In genomic region chr19:10508707-10509106, GRCh38 we compare ENCODE assay signal across 13 cellular contexts. TPM values are rescaled to one million over a fixed set of nuclear protein-coding genes. Genes with fewer than 3 reads are reported as not detected.
A peak's percentile ranks its signal among the peaks of the same experiment; 100 is the strongest.
DNase-seq lines count a peak whose midpoint lies in the region; ATAC-seq lines count a peak whose summit lies in the region.
"Had no signal": no experiment of that assay in that cellular context is flagged by ENCODE, and none has a peak within 500 bp of the region (broad histone marks: within the 10 kb centered on the region; RNA-seq: fewer than 3 reads in every experiment).

No MANE protein-coding gene starts in this region.

- POLR2A ChIA-PET in T-cell (lab: Charles Lee): interaction anchor here (0.5 to 0.6 kb wide), 2 partner anchors 24 to 252 kb away, joined by 6 to 9 read pairs; no protein-coding TSS in a partner anchor

- peaks cover 17% of the 10 kb centered on the region for H3K27me3 Mint-ChIP-seq in activated CD8-positive, alpha-beta memory T cell treated with anti-CD3 and anti-CD28 coated beads, Interleukin-2, amount 10 ng/mL, durations not matched to agents 7 days and 5 days
- peaks cover 13% of the 10 kb centered on the region for H3K27me3 Mint-ChIP-seq in activated T-cell treated with anti-CD3 and anti-CD28 coated beads, Interleukin-2, amount 50 U/mL, for 72 hours (ENCODE audit: low read depth)
- H3K27me3 Mint-ChIP-seq in T-cell: peaks cover 9 to 14% of the 10 kb centered on the region in 2 donors

- H3K9me3 Mint-ChIP-seq in activated CD8-positive, alpha-beta memory T cell treated with anti-CD3 and anti-CD28 coated beads, Interleukin-2, amount 10 ng/mL, durations not matched to agents 7 days and 5 days (ENCODE audit: low read depth): no peaks in the 10 kb centered on the region
- H3K9me3 Mint-ChIP-seq in activated T-cell treated with anti-CD3 and anti-CD28 coated beads, Interleukin-2, amount 50 U/mL, for 72 hours: no peaks in the 10 kb centered on the region
- H3K9me3 Mint-ChIP-seq in T-cell: no peaks in the 10 kb centered on the region
- H3K9me3 Mint-ChIP-seq: naive thymus-derived CD8-positive, alpha-beta T cell had no signal

- H3K4me1 Mint-ChIP-seq in activated CD8-positive, alpha-beta memory T cell treated with anti-CD3 and anti-CD28 coated beads, Interleukin-2, amount 10 ng/mL, durations not matched to agents 7 days and 5 days: peaks cover 32% of the 10 kb centered on the region
- peaks cover 34% of the 10 kb centered on the region for H3K4me1 Mint-ChIP-seq in activated T-cell treated with anti-CD3 and anti-CD28 coated beads, Interleukin-2, amount 50 U/mL, for 72 hours (ENCODE audit: low read depth)
- H3K4me1 Mint-ChIP-seq in T-cell: peaks cover 13 to 28% (median 25%) of the 10 kb centered on the region in 3 donors

- peak overlapping the region; percentile 14 for H3K27ac Mint-ChIP-seq in activated CD8-positive, alpha-beta memory T cell treated with anti-CD3 and anti-CD28 coated beads, Interleukin-2, amount 10 ng/mL, durations not matched to agents 7 days and 5 days
- peak overlapping the region; percentile 94 for H3K27ac Mint-ChIP-seq in activated T-cell treated with anti-CD3 and anti-CD28 coated beads, Interleukin-2, amount 50 U/mL, for 72 hours
- H3K27ac Mint-ChIP-seq in T-cell: no peak overlapping the region

- no peak overlapping the region for H3K4me3 Mint-ChIP-seq in activated CD8-positive, alpha-beta memory T cell treated with anti-CD3 and anti-CD28 coated beads, Interleukin-2, amount 10 ng/mL, durations not matched to agents 7 days and 5 days
- H3K4me3 Mint-ChIP-seq in activated T-cell treated with anti-CD3 and anti-CD28 coated beads, Interleukin-2, amount 50 U/mL, for 72 hours: peak overlapping the region; percentile 55 to 58
- H3K4me3 Mint-ChIP-seq in T-cell: no peak overlapping the region

- DNase-seq in activated CD8-positive, alpha-beta memory T cell treated with anti-CD3 and anti-CD28 coated beads, Interleukin-2, amount 10 ng/mL, durations not matched to agents 7 days and 5 days: peak; percentile 57
- DNase-seq in activated CD8-positive, alpha-beta memory T cell treated with anti-CD3 and anti-CD28 coated beads, Interleukin-2, amount 50 U/mL, for 4 hours: no peak
- DNase-seq in M059J (ENCODE audit: low read depth) (peak; percentile 46), kidney tubule cell (ENCODE audit: low spot score) (peak; percentile 28), NCI-H1694 treated with DMSO at 0.1 percent for 48 hours (lab: John Stamatoyannopoulos, UW) (no peak), T-cell (no peak)
- DNase-seq in activated T-cell treated with anti-CD3 and anti-CD28 coated beads, Interleukin-2, amount 50 U/mL, for 72 hours: peak; percentile 43 to 78
- DNase-seq: body of pancreas, COR-L47, NCI-H2171 treated with DMSO at 0.1 percent for 48 hours, SJCRH30 had no signal

- CTCF ChIA-PET in activated CD8-positive, alpha-beta memory T cell treated with anti-CD3 and anti-CD28 coated beads, Interleukin-2, amount 10 ng/mL, durations not matched to agents 7 days and 5 days (lab: Charles Lee): interaction anchor here (0.6 to 7.7 kb wide), 18 partner anchors 8 to 356 kb away, joined by 3 to 65 read pairs (median 4); partner anchors contain the start of genes CDC37, QTRT1 and S1PR5
- CTCF ChIA-PET in T-cell (lab: Charles Lee): interaction anchor here (0.6 to 1.2 kb wide), 7 partner anchors 19 to 360 kb away, joined by 3 to 8 read pairs (median 4); no protein-coding TSS in a partner anchor

- ATAC-seq in activated CD8-positive, alpha-beta memory T cell treated with anti-CD3 and anti-CD28 coated beads, Interleukin-2, amount 10 ng/mL, durations not matched to agents 7 days and 5 days: peak; percentile 23
- peak; percentile 82 to 90 for ATAC-seq in activated T-cell treated with anti-CD3 and anti-CD28 coated beads, Interleukin-2, amount 50 U/mL, for 72 hours (replicated peaks in 1 of 2)
- no peak for ATAC-seq in GM18519 (IDR thresholded peaks at IDR 0.05; ENCODE audit: low FRiP score, unreplicated experiment)
- no peak for ATAC-seq in T-cell (replicated peaks in 1 of 4)
- ATAC-seq: body of pancreas; naive thymus-derived CD8-positive, alpha-beta T cell had no signal

- H3K36me3 Mint-ChIP-seq in activated CD8-positive, alpha-beta memory T cell treated with anti-CD3 and anti-CD28 coated beads, Interleukin-2, amount 10 ng/mL, durations not matched to agents 7 days and 5 days: no peaks in the 10 kb centered on the region
- H3K36me3 Mint-ChIP-seq in activated T-cell treated with anti-CD3 and anti-CD28 coated beads, Interleukin-2, amount 50 U/mL, for 72 hours (ENCODE audit: insufficient read depth in 2 of 2): no peaks in the 10 kb centered on the region
- H3K36me3 Mint-ChIP-seq in T-cell: no peaks in the 10 kb centered on the region
- H3K36me3 Mint-ChIP-seq: naive thymus-derived CD8-positive, alpha-beta T cell had no signal

RNA-seq across cellular contexts. Expression of gene KEAP1, which starts 5.6 kb away (rescaled TPM):
- total RNA-seq in activated CD8-positive, alpha-beta memory T cell treated with anti-CD3 and anti-CD28 coated beads, Interleukin-2, amount 10 ng/mL, durations not matched to agents 7 days and 5 days: 100 to 1,000 TPM in 1 of 2 experiments, 10 to 100 TPM in 1; 99.8 to 104 TPM
- total RNA-seq in M059J (2014; rRNA removed; shearing (Covaris generic)): 39.8 and 75.4 TPM in 2 replicates
- total RNA-seq in activated T-cell treated with anti-CD3 and anti-CD28 coated beads, Interleukin-2, amount 50 U/mL, for 72 hours: 10 to 100 TPM; 65.2 to 70.7 TPM
- 10 to 100 TPM; 18.4 to 64.2 (median 56.0) TPM for total RNA-seq in T-cell

RNA-seq across cellular contexts. Expression of gene S1PR5, which starts 8.5 kb away (rescaled TPM):
- 1 to 10 TPM in 1 of 2 experiments, under 1 TPM in 1; 0.14 to 1.4 TPM for total RNA-seq in activated CD8-positive, alpha-beta memory T cell treated with anti-CD3 and anti-CD28 coated beads, Interleukin-2, amount 10 ng/mL, durations not matched to agents 7 days and 5 days
- total RNA-seq in M059J (2014; rRNA removed; shearing (Covaris generic)): 10.3 and 11.9 TPM in 2 replicates
- 1 to 10 TPM in 1 of 2 donors, under 1 TPM in 1; 0.19 to 1.8 TPM for total RNA-seq in activated T-cell treated with anti-CD3 and anti-CD28 coated beads, Interleukin-2, amount 50 U/mL, for 72 hours
- total RNA-seq in T-cell: 10 to 100 TPM in 1 of 5 donors, 1 to 10 TPM in 4; 1.9 to 25.0 (median 6.5) TPM

RNA-seq across cellular contexts. Expression of gene ATG4D, which starts 35.0 kb away (rescaled TPM):
- total RNA-seq in activated CD8-positive, alpha-beta memory T cell treated with anti-CD3 and anti-CD28 coated beads, Interleukin-2, amount 10 ng/mL, durations not matched to agents 7 days and 5 days: 10 to 100 TPM; 48.3 to 57.8 TPM
- 24.3 and 40.1 TPM in 2 replicates for total RNA-seq in M059J (2014; rRNA removed; shearing (Covaris generic))
- 10 to 100 TPM; 35.4 to 37.0 TPM for total RNA-seq in activated T-cell treated with anti-CD3 and anti-CD28 coated beads, Interleukin-2, amount 50 U/mL, for 72 hours
- 10 to 100 TPM; 55.7 to 63.0 (median 60.9) TPM for total RNA-seq in T-cell

RNA-seq across cellular contexts. Expression of gene KRI1, which starts 57.1 kb away (rescaled TPM):
- total RNA-seq in activated CD8-positive, alpha-beta memory T cell treated with anti-CD3 and anti-CD28 coated beads, Interleukin-2, amount 10 ng/mL, durations not matched to agents 7 days and 5 days: 10 to 100 TPM; 68.1 to 72.2 TPM
- total RNA-seq in M059J (2014; rRNA removed; shearing (Covaris generic)): 10.2 and 10.5 TPM in 2 replicates
- total RNA-seq in activated T-cell treated with anti-CD3 and anti-CD28 coated beads, Interleukin-2, amount 50 U/mL, for 72 hours: 10 to 100 TPM; 48.4 to 61.7 TPM
- 10 to 100 TPM; 50.9 to 94.8 (median 79.1) TPM for total RNA-seq in T-cell

Comparison
In these comparisons a context has a peak if more than half of its experiments do, and no peak if none do; other contexts are left out.
1. DNase-seq: peak in activated CD8-positive, alpha-beta memory T cell treated with anti-CD3 and anti-CD28 coated beads, Interleukin-2, amount 10 ng/mL, durations not matched to agents 7 days and 5 days (single experiment), M059J (single experiment), activated T-cell treated with anti-CD3 and anti-CD28 coated beads, Interleukin-2, amount 50 U/mL, for 72 hours (2 of 2) and kidney tubule cell (single experiment); none in activated CD8-positive, alpha-beta memory T cell treated with anti-CD3 and anti-CD28 coated beads, Interleukin-2, amount 50 U/mL, for 4 hours (single experiment), NCI-H1694 treated with DMSO at 0.1 percent for 48 hours (single experiment) and T-cell (0 of 34).
2. ATAC-seq: peak in activated CD8-positive, alpha-beta memory T cell treated with anti-CD3 and anti-CD28 coated beads, Interleukin-2, amount 10 ng/mL, durations not matched to agents 7 days and 5 days (single experiment) and activated T-cell treated with anti-CD3 and anti-CD28 coated beads, Interleukin-2, amount 50 U/mL, for 72 hours (2 of 2); none in GM18519 (single experiment) and T-cell (0 of 4).
3. H3K27ac Mint-ChIP-seq: peak in activated CD8-positive, alpha-beta memory T cell treated with anti-CD3 and anti-CD28 coated beads, Interleukin-2, amount 10 ng/mL, durations not matched to agents 7 days and 5 days (single experiment) and activated T-cell treated with anti-CD3 and anti-CD28 coated beads, Interleukin-2, amount 50 U/mL, for 72 hours (single experiment); none in T-cell (0 of 2).
4. H3K4me3 Mint-ChIP-seq: peak in activated T-cell treated with anti-CD3 and anti-CD28 coated beads, Interleukin-2, amount 50 U/mL, for 72 hours (2 of 2); none in activated CD8-positive, alpha-beta memory T cell treated with anti-CD3 and anti-CD28 coated beads, Interleukin-2, amount 10 ng/mL, durations not matched to agents 7 days and 5 days (single experiment) and T-cell (0 of 3).